Comparison of ENCODE assay signal across 23 cellular contexts in the genomic region with DNA sequence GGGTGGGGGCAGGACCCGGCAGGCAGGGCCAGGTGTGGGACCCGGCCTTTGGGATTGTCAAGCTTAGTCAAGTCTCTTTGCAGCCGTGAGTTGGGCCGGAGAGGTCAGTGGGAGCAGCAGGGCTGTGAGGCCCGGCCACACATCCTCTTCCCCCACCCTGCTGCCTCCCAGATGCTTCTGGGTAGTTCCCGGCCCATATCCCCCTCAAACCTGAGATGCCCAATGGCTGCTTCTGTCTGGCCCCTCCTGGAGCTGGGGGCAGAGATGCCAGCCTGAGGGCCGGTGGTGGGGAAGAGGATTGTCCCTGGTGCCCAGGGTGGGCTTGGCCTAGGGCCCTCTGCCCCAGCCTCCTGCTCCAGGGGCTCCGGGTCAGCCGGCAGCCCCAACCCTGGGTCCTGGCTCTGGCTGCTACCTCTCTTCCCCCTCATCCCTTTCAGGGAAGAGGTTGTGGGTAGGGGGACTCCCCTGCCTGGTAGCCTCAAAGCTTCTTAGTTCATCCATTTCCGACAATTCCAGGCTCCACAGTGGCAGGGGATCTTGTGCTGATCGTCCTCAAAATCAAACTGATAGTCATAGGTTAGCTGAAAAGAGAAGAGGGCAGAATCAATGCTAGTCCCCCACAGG. TPM values are rescaled to one million over a fixed set of nuclear protein-coding genes. Genes with fewer than 3 reads are reported as not detected.
A peak's percentile ranks its signal among the peaks of the same experiment; 100 is the strongest.
DNase-seq lines count a peak whose midpoint lies in the region; ATAC-seq, FAIRE-seq and TF ChIP-seq lines count a peak whose summit lies in the region.
"Had no signal": no experiment of that assay in that cellular context is flagged by ENCODE, and none has a peak within 500 bp of the region (broad histone marks: within the 10 kb centered on the region; RNA-seq: fewer than 3 reads in every experiment).

No MANE protein-coding gene starts in this region.

- H4K8ac ChIP-seq in IMR-90 (ENCODE audit: low read depth in 2 of 2, low read length in 2 of 2) (no peak overlapping the region), H1 (ENCODE audit: extremely low read depth, insufficient read depth, low read length) (0 out of 2 replicates have a peak overlapping the region, but pooled peaks have one; percentile 10)

- intact Hi-C loops in natural killer cell (cut with micrococcal nuclease) = no loop called here
- intact Hi-C loops in IMR-90 (cut with micrococcal nuclease) = no loop called here
- intact Hi-C loops in transverse colon (cut with DNase I; ENCODE audit: low total_unique reads) = no loop called here

- H2AK5ac ChIP-seq in IMR-90 (ENCODE audit: low read depth, low read length) (no peak overlapping the region), H1 (ENCODE audit: low read depth, low read length) (no peak overlapping the region)

- POLR2A ChIA-PET in IMR-90 (lab: Charles Lee; ENCODE audit: unreplicated experiment) (no interaction called here), H1 (lab: Charles Lee; ENCODE audit: partially characterized antibody) (interaction anchor here (0.6 to 22.2 kb wide), 4 partner anchors 19 to 39 kb away, joined by 3 to 339 read pairs (median 10); partner anchors contain the start of genes DDN and KMT2D)

- H3K9me3 Mint-ChIP-seq in natural killer cell = no peaks in the 10 kb centered on the region
- H3K9me3 Mint-ChIP-seq in natural killer cell treated with Interleukin-12 subunit alpha and Interleukin-12 subunit beta and Interleukin-15 and Interleukin-18, amount 100 ng/mL, for 72 hours = no peaks in the 10 kb centered on the region
- H3K9me3 Mint-ChIP-seq: brain; T-helper 2 cell treated with Interferon-gamma antibody and Interleukin-4, amounts not matched to agents 5 μg/mL and 100 μg/mL, for 36 hours had no signal

- H4K20me1 ChIP-seq in IMR-90 (ENCODE audit: insufficient read depth, low read length) (0 out of 2 replicates have a peak, but pooled peaks cover 2% of the 10 kb centered on the region), H1 (replicated peaks in 1 of 2; ENCODE audit: control insufficient read depth in 1 of 2, insufficient read depth in 2 of 2, low read length in 2 of 2) (peaks cover 3 to 5% of the 10 kb centered on the region in 2 experiments)

- FAIRE-seq in H1 (lab: Jason Lieb, UNC) (no peak), GM12892 (lab: Jason Lieb, UNC) (no peak)
- FAIRE-seq: endothelial cell of umbilical vein had no signal

- WGBS in IMR-90 (ENCODE audit: extremely low coverage in 2 of 2, insufficient read length in 1 of 2), 2 experiments = no CpG with 5 or more reads among the region's 11 CpGs
- 92% methylated on average over 8 of the region's 11 CpGs; no CpG with 5 or more reads in 1 of the 2 experiments for WGBS in H1 (ENCODE audit: extremely low coverage in 1 of 2, insufficient coverage in 1 of 2, insufficient read length in 1 of 2, insufficient replicate concordance in 2 of 2, low coverage in 1 of 2, low lambda C conversion rate in 2 of 2, missing lambda C conversion rate in 1 of 2), 2 experiments
- 81 to 83% methylated on average over 5 to 11 of the region's 11 CpGs for WGBS in transverse colon (ENCODE audit: low coverage in 1 of 2), 2 donors

- BruUV-seq in IMR-90 (replicated peaks; lab: Mats Ljungman, UMichigan) = TSS peak; percentile 60

- dilution Hi-C loops in IMR-90 (cut with HindIII; ENCODE audit: low sequenced_read_pairs, unreplicated experiment) = no loop called here

- H3K4ac ChIP-seq in IMR-90 (ENCODE audit: low read depth, low read length) (no peak overlapping the region), H1 (replicated peaks; ENCODE audit: insufficient read length, low read depth, low read length) (no peak overlapping the region)

- no peak overlapping the region for H3K23ac ChIP-seq in IMR-90 (ENCODE audit: low read depth, low read length)
- H3K23ac ChIP-seq in H1 (ENCODE audit: insufficient read length) = no peak overlapping the region

- H3K4me3 Mint-ChIP-seq in natural killer cell = no peak overlapping the region
- H3K4me3 Mint-ChIP-seq in natural killer cell treated with Interleukin-12 subunit alpha and Interleukin-12 subunit beta and Interleukin-15 and Interleukin-18, amount 100 ng/mL, for 72 hours = no peak overlapping the region
- H3K4me3 Mint-ChIP-seq: T-helper 2 cell treated with Interferon-gamma antibody and Interleukin-4, amounts not matched to agents 5 μg/mL and 100 μg/mL, for 36 hours had no signal

- H2BK120ac ChIP-seq in IMR-90 (ENCODE audit: low read depth, low read length) (no peak overlapping the region), H1 (replicated peaks; ENCODE audit: low read depth, low read length) (no peak overlapping the region)

- H4K5ac ChIP-seq in IMR-90 (ENCODE audit: low read depth, low read length) = no peak overlapping the region
- H4K5ac ChIP-seq in H1 (ENCODE audit: insufficient read length, low read depth, low read length) = no peak overlapping the region

- H3K79me1 ChIP-seq in IMR-90 (ENCODE audit: low read depth in 1 of 2, low read length in 2 of 2) (peaks cover 35 to 40% of the 10 kb centered on the region in 2 experiments), H1 (ENCODE audit: low read depth, low read length) (no peaks in the 10 kb centered on the region; the same call in 1 of the 2 replicates)

- H3K27ac Mint-ChIP-seq in natural killer cell = peak overlapping the region; percentile 79 to 98
- peak overlapping the region in 1 of 2 donors; percentile 65 for H3K27ac Mint-ChIP-seq in natural killer cell treated with Interleukin-12 subunit alpha and Interleukin-12 subunit beta and Interleukin-15 and Interleukin-18, amount 100 ng/mL, for 72 hours

- H3K27me3 ChIP-seq in IMR-90 (ENCODE audit: control insufficient read depth, insufficient read depth, low read length) (no peaks in the 10 kb centered on the region), H1 (replicated peaks in 1 of 4; ENCODE audit: control insufficient read depth in 3 of 4, extremely low read depth in 1 of 4, insufficient read depth in 3 of 4, low read length in 3 of 4) (no peaks in the 10 kb centered on the region), transverse colon (no peaks in the 10 kb centered on the region)
- H3K27me3 ChIP-seq: heart left ventricle, left lung, SJSA1, upper lobe of right lung had no signal

- H3K23me2 ChIP-seq in H1 (ENCODE audit: low read depth, low read length) = peaks cover 8% of the 10 kb centered on the region

- H3K18ac ChIP-seq in IMR-90 (ENCODE audit: low read depth, low read length) (no peak overlapping the region), H1 (ENCODE audit: extremely low read depth, low read length) (no peak overlapping the region)

- H3K9me1 ChIP-seq in IMR-90 (ENCODE audit: insufficient read depth, low read length) = no peaks in the 10 kb centered on the region

- no peak overlapping the region for H2BK12ac ChIP-seq in H1 (ENCODE audit: low read depth, low read length)

- CTCF ChIA-PET in IMR-90 (lab: Yijun Ruan, JAX) = no interaction called here
- CTCF ChIA-PET in H1 (lab: Charles Lee; ENCODE audit: partially characterized antibody) = interaction anchor here (1.1 to 4.9 kb wide), 7 partner anchors 10 to 43 kb away, joined by 5 to 34 read pairs (median 23); partner anchors contain the start of gene DDN

- no peak overlapping the region for H2BK20ac ChIP-seq in IMR-90 (ENCODE audit: low read depth, low read length)
- no peak overlapping the region for H2BK20ac ChIP-seq in H1 (ENCODE audit: low read length)

- no peak overlapping the region for H4K91ac ChIP-seq in IMR-90 (ENCODE audit: insufficient read depth, low read depth, low read length)
- H4K91ac ChIP-seq in H1 (replicated peaks; ENCODE audit: insufficient read length, low read length) = no peak overlapping the region

- H3K36me3 Mint-ChIP-seq in natural killer cell = no peaks in the 10 kb centered on the region
- H3K36me3 Mint-ChIP-seq in natural killer cell treated with Interleukin-12 subunit alpha and Interleukin-12 subunit beta and Interleukin-15 and Interleukin-18, amount 100 ng/mL, for 72 hours = peaks cover 16% of the 10 kb centered on the region

- TF ChIP-seq EP300 in H1 (IDR thresholded peaks at IDR 0.05; ENCODE audit: borderline replicate concordance in 1 of 2, low read depth in 2 of 2, low read length in 2 of 2) (no peak), transverse colon (IDR thresholded peaks at IDR 0.05; ENCODE audit: low read depth) (no peak)

- no peak overlapping the region for H2BK5ac ChIP-seq in IMR-90 (ENCODE audit: low read depth, low read length, poor library complexity, severe bottlenecking)
- H2BK5ac ChIP-seq in H1 (ENCODE audit: low read depth, low read length) = no peak overlapping the region

- TF ChIP-seq RAD21 in IMR-90 (IDR thresholded peaks at IDR 0.05; ENCODE audit: low read length) (no peak), H1 (IDR thresholded peaks at IDR 0.05 in 1 of 2, conservative IDR thresholded peaks at IDR 0.05 in 1 of 2; ENCODE audit: low read depth in 2 of 2, low read length in 2 of 2) (no peak)

- H3K4me3 ChIP-seq in IMR-90 (ENCODE audit: insufficient read depth, low read depth, low read length) (no peak overlapping the region), H1 (ENCODE audit: extremely low read depth in 1 of 4, insufficient read depth in 2 of 4, low read depth in 3 of 4, low read length in 4 of 4) (no peak overlapping the region), transverse colon (no peak overlapping the region)
- H3K4me3 ChIP-seq: GM23248, heart left ventricle, left lung, PC-9, SJSA1, upper lobe of right lung had no signal

- no peak for DNase-seq in natural killer cell
- no peak for DNase-seq in natural killer cell treated with Interleukin-12 subunit alpha and Interleukin-12 subunit beta and Interleukin-15 and Interleukin-18, amount 100 ng/mL, for 72 hours (ENCODE audit: low spot score)
- no peak for DNase-seq in IMR-90
- DNase-seq in H1 (ENCODE audit: low read depth in 1 of 2, low spot score in 2 of 2) = no peak
- DNase-seq in transverse colon = peak; percentile 6
- DNase-seq in GM12892 (ENCODE audit: insufficient read length) = no peak
- DNase-seq in NCI-H446 treated with DMSO at 0.1 percent for 48 hours (lab: John Stamatoyannopoulos, UW) = no peak
- no peak for DNase-seq in COLO668 (lab: John Stamatoyannopoulos, UW; ENCODE audit: unreplicated experiment)
- DNase-seq: cortex of kidney; GM23248; left lung; MV-4-11; NCI-H1694; NCI-H82; PC-9; stimulated activated CD4-positive, alpha-beta T cell treated with anti-CD3 and anti-CD28 coated beads, Interleukin-4, amount 100 ng/mL, for 24 hours; upper lobe of right lung had no signal

- H3K4me1 ChIP-seq in IMR-90 (ENCODE audit: control insufficient read depth, insufficient read depth, low read length) = peaks cover 3% of the 10 kb centered on the region
- H3K4me1 ChIP-seq in H1 (replicated peaks in 1 of 4; ENCODE audit: control insufficient read depth in 3 of 4, insufficient read depth in 4 of 4, low read length in 3 of 4) = peaks cover 0 to 6% (median 1%) of the 10 kb centered on the region in 4 experiments; a peak in 4 of 7 replicates
- peaks cover 8 to 22% (median 12%) of the 10 kb centered on the region in 4 donors for H3K4me1 ChIP-seq in transverse colon

- peaks cover 17 to 35% of the 10 kb centered on the region in 2 donors for H3K4me1 Mint-ChIP-seq in natural killer cell
- peaks cover 23 to 31% of the 10 kb centered on the region in 2 donors for H3K4me1 Mint-ChIP-seq in natural killer cell treated with Interleukin-12 subunit alpha and Interleukin-12 subunit beta and Interleukin-15 and Interleukin-18, amount 100 ng/mL, for 72 hours (ENCODE audit: low read depth in 2 of 2)

- TF ChIP-seq CTCF in natural killer cell (IDR thresholded peaks at IDR 0.05) = no peak
- TF ChIP-seq CTCF in IMR-90 (conservative IDR thresholded peaks at IDR 0.05; ENCODE audit: low read depth, low read length) = no peak
- TF ChIP-seq CTCF in H1 (IDR thresholded peaks at IDR 0.05; ENCODE audit: control extremely low read depth in 1 of 3, insufficient read depth in 1 of 3, low read depth in 1 of 3, low read length in 3 of 3) = no peak
- TF ChIP-seq CTCF in transverse colon (IDR thresholded peaks at IDR 0.05) = no peak

- H2BK15ac ChIP-seq in IMR-90 (ENCODE audit: low read depth, low read length) (no peak overlapping the region), H1 (ENCODE audit: low read length) (no peak overlapping the region)

- H3K56ac ChIP-seq in IMR-90 (ENCODE audit: extremely low read depth, insufficient read depth, low read length) (no peak overlapping the region), H1 (replicated peaks; ENCODE audit: insufficient read length, low read depth, low read length) (no peak overlapping the region)

- ATAC-seq in natural killer cell (no peak), IMR-90 (ENCODE audit: low read depth) (no peak)
- ATAC-seq in natural killer cell treated with Interleukin-12 subunit alpha and Interleukin-12 subunit beta and Interleukin-15 and Interleukin-18, amount 100 ng/mL, for 72 hours = no peak
- ATAC-seq: heart left ventricle, left lung, upper lobe of right lung had no signal

- no peaks in the 10 kb centered on the region for H3K27me3 Mint-ChIP-seq in natural killer cell (ENCODE audit: low read depth in 2 of 2)
- H3K27me3 Mint-ChIP-seq in natural killer cell treated with Interleukin-12 subunit alpha and Interleukin-12 subunit beta and Interleukin-15 and Interleukin-18, amount 100 ng/mL, for 72 hours = no peaks in the 10 kb centered on the region

- H3K9me3 ChIP-seq in IMR-90 (ENCODE audit: control insufficient read depth, insufficient read depth, low read length) (no peaks in the 10 kb centered on the region), H1 (ENCODE audit: insufficient read depth in 2 of 2, low read depth in 1 of 2, low read length in 1 of 2) (no peaks in the 10 kb centered on the region), transverse colon (no peaks in the 10 kb centered on the region)
- H3K9me3 ChIP-seq: heart left ventricle, left lung, SJSA1, upper lobe of right lung had no signal

- in situ Hi-C loops in IMR-90 (cut with MboI; ENCODE audit: low sequenced_read_pairs) (no loop called here), transverse colon (cut with MboI; ENCODE audit: low pct_ligation_motif_present in 1 of 4, low pct_unique_long_range_greater_than_20kb in 1 of 4, low sequenced_read_pairs in 3 of 4) (no loop called here)

- H2AK9ac ChIP-seq in IMR-90 (replicated peaks; ENCODE audit: low read depth, low read length, poor library complexity) = no peak overlapping the region

- TF ChIP-seq POLR2A in IMR-90 (IDR thresholded peaks at IDR 0.05; ENCODE audit: low read depth, low read length) (no peak), H1 (IDR thresholded peaks at IDR 0.05; ENCODE audit: control extremely low read depth in 1 of 2, low read depth in 2 of 2, low read length in 2 of 2) (no peak), transverse colon (IDR thresholded peaks at IDR 0.05) (no peak), GM12892 (IDR thresholded peaks at IDR 0.05; ENCODE audit: low read depth, low read length) (no peak)

- H2AFZ ChIP-seq in IMR-90 (replicated peaks; ENCODE audit: low read length, poor library complexity) = no peak overlapping the region
- H2AFZ ChIP-seq in H1 (ENCODE audit: low read length) = no peak overlapping the region
- H2AFZ ChIP-seq: GM23248, PC-9 had no signal

- no peak overlapping the region for H3K27ac ChIP-seq in IMR-90 (ENCODE audit: insufficient read depth, low read length)
- no peak overlapping the region for H3K27ac ChIP-seq in H1 (ENCODE audit: low read depth, low read length)
- H3K27ac ChIP-seq in transverse colon = no peak overlapping the region
- H3K27ac ChIP-seq: GM23248, heart left ventricle, KMS-11, left lung, PC-9, SJSA1, upper lobe of right lung had no signal

- H3K4me2 ChIP-seq in IMR-90 (ENCODE audit: low read depth, low read length) (no peak overlapping the region), H1 (ENCODE audit: insufficient read depth in 1 of 2, low read depth in 2 of 2, low read length in 2 of 2) (no peak overlapping the region)
- H3K4me2 ChIP-seq: KMS-11, PC-9 had no signal

- H3K14ac ChIP-seq in IMR-90 (replicated peaks; ENCODE audit: low read depth, low read length) (no peak overlapping the region), H1 (ENCODE audit: insufficient read length) (no peak overlapping the region)

- H3K79me2 ChIP-seq in H1 (ENCODE audit: control insufficient read depth in 1 of 2, insufficient read depth in 2 of 2, low read length in 2 of 2) = no peaks in the 10 kb centered on the region

- H3K36me3 ChIP-seq in IMR-90 (ENCODE audit: control insufficient read depth, insufficient read depth, low read length) (peaks cover 46% of the 10 kb centered on the region), H1 (ENCODE audit: control insufficient read depth in 2 of 4, insufficient read depth in 4 of 4, low read length in 3 of 4) (peaks cover 13 to 49% (median 36%) of the 10 kb centered on the region in 4 experiments; a peak in 7 of 8 replicates), transverse colon (peaks cover 0 to 20% (median 8%) of the 10 kb centered on the region in 4 donors)

- H3K9ac ChIP-seq in IMR-90 (ENCODE audit: low read depth, low read length) (no peak overlapping the region), H1 (replicated peaks in 1 of 4; ENCODE audit: extremely low read depth in 1 of 4, low read depth in 3 of 4, low read length in 3 of 4) (no peak overlapping the region)
- H3K9ac ChIP-seq: GM23248, KMS-11 had no signal

RNA-seq across cellular contexts. Expression of gene PRKAG1, which starts 2.8 kb away (rescaled TPM):
- 100 to 1,000 TPM in 1 of 3 donors, 10 to 100 TPM in 2; 76.4 to 100 (median 81.1) TPM for total RNA-seq in natural killer cell
- total RNA-seq in natural killer cell treated with Interleukin-12 subunit alpha and Interleukin-12 subunit beta and Interleukin-15 and Interleukin-18, amount 100 ng/mL, for 72 hours = 10 to 100 TPM; 63.4 to 70.3 TPM
- 76.4 and 106 TPM in 2 replicates for total RNA-seq in IMR-90 (2012; rRNA removed)
- 67.8 and 81.1 TPM in 2 replicates for polyA plus RNA-seq in IMR-90 (2012; rRNA removed)
- polyA plus RNA-seq in IMR-90 (2012; cell fraction: cytosol; rRNA removed) = 32.2 and 43.2 TPM in 2 replicates
- 17.6 and 73.2 TPM in 2 replicates for polyA plus RNA-seq in IMR-90 (2012; cell fraction: nucleus; rRNA removed; ENCODE audit: low replicate concordance)
- 36.3 and 38.6 TPM in 2 replicates for total RNA-seq in H1 (2021; fragmentation: NEBNext Ultra II Directional; extraction: Animal tissue kit (Norgen Biotek cat#: 25700))
- polyA plus RNA-seq in H1 (2011; rRNA removed) = 32.3 and 57.5 TPM in 2 replicates
- polyA plus RNA-seq in H1 (2011; cell fraction: cytosol; rRNA removed) = 43.9 TPM
- polyA plus RNA-seq in H1 (2011; cell fraction: nucleus; rRNA removed) = 20.4 TPM
- polyA plus RNA-seq in H1 (2012, experiment 1 of 2) = 41.3 to 53.9 TPM (median 44.4 TPM) in 4 replicates
- 35.5 TPM for polyA plus RNA-seq in H1 (2012, experiment 2 of 2)
- polyA plus RNA-seq in H1 (2013, experiment 1 of 2) = 37.2 TPM
- 38.9 TPM for polyA plus RNA-seq in H1 (2013, experiment 2 of 2)
- 27.7 and 50.1 TPM in 2 replicates for polyA minus RNA-seq in H1 (2011; rRNA and poly(A)+ RNA removed)
- 17.1 TPM for polyA minus RNA-seq in H1 (2011; cell fraction: cytosol; rRNA and poly(A)+ RNA removed)
- 14.7 TPM for polyA minus RNA-seq in H1 (2011; cell fraction: nucleus; rRNA and poly(A)+ RNA removed)
- total RNA-seq in transverse colon = 10 to 100 TPM; 21.7 to 44.0 (median 42.3) TPM
- 48.0 TPM for polyA plus RNA-seq in GM12892 (2012; ENCODE audit: missing spikeins)

RNA-seq across cellular contexts. Expression of gene DDN, which starts 22.2 kb away (rescaled TPM):
- total RNA-seq in natural killer cell = 1 to 10 TPM; 1.1 to 3.4 (median 1.4) TPM
- total RNA-seq in natural killer cell treated with Interleukin-12 subunit alpha and Interleukin-12 subunit beta and Interleukin-15 and Interleukin-18, amount 100 ng/mL, for 72 hours = 1 to 10 TPM in 1 of 2 donors, under 1 TPM in 1; 0.48 to 1.1 TPM
- under 0.01 and 0.18 TPM in 2 replicates for total RNA-seq in IMR-90 (2012; rRNA removed)
- 0.21 and 0.22 TPM in 2 replicates for polyA plus RNA-seq in IMR-90 (2012; rRNA removed)
- 0.05 and 0.10 TPM in 2 replicates for polyA plus RNA-seq in IMR-90 (2012; cell fraction: cytosol; rRNA removed)
- 0.95 and 1.1 TPM in 2 replicates for polyA plus RNA-seq in IMR-90 (2012; cell fraction: nucleus; rRNA removed; ENCODE audit: low replicate concordance)
- 0.21 and 0.30 TPM in 2 replicates for total RNA-seq in H1 (2021; fragmentation: NEBNext Ultra II Directional; extraction: Animal tissue kit (Norgen Biotek cat#: 25700))
- polyA plus RNA-seq in H1 (2011; rRNA removed) = 0.14 and 0.20 TPM in 2 replicates
- polyA plus RNA-seq in H1 (2011; cell fraction: cytosol; rRNA removed) = 0.23 TPM
- polyA plus RNA-seq in H1 (2011; cell fraction: nucleus; rRNA removed) = 0.26 TPM
- 0.19 to 0.25 TPM (median 0.23 TPM) in 3 of 4 replicates, not detected in the other for polyA plus RNA-seq in H1 (2012, experiment 1 of 2)
- polyA plus RNA-seq in H1 (2012, experiment 2 of 2) = 0.29 TPM
- 0.08 TPM for polyA plus RNA-seq in H1 (2013, experiment 1 of 2)
- 0.11 TPM for polyA plus RNA-seq in H1 (2013, experiment 2 of 2)
- 0.05 and 0.09 TPM in 2 replicates for polyA minus RNA-seq in H1 (2011; rRNA and poly(A)+ RNA removed)
- polyA minus RNA-seq in H1 (2011; cell fraction: cytosol; rRNA and poly(A)+ RNA removed) = not detected
- polyA minus RNA-seq in H1 (2011; cell fraction: nucleus; rRNA and poly(A)+ RNA removed) = 0.20 TPM
- total RNA-seq in transverse colon = under 1 TPM in 2 of 4 donors, not detected in 2; 0.27 to 0.32 TPM
- polyA plus RNA-seq in GM12892 (2012; ENCODE audit: missing spikeins) = 2.2 TPM
- total RNA-seq: GM23248, upper lobe of right lung had no signal
- polyA plus RNA-seq: GM23248 had no signal

RNA-seq across cellular contexts. Expression of gene KMT2D, which starts 39.2 kb away (rescaled TPM):
- 100 to 1,000 TPM; 164 to 186 (median 182) TPM for total RNA-seq in natural killer cell
- total RNA-seq in natural killer cell treated with Interleukin-12 subunit alpha and Interleukin-12 subunit beta and Interleukin-15 and Interleukin-18, amount 100 ng/mL, for 72 hours = 100 to 1,000 TPM; 120 to 199 TPM
- 6.6 and 10.0 TPM in 2 replicates for total RNA-seq in IMR-90 (2012; rRNA removed)
- 24.8 and 25.2 TPM in 2 replicates for polyA plus RNA-seq in IMR-90 (2012; rRNA removed)
- 11.3 and 13.1 TPM in 2 replicates for polyA plus RNA-seq in IMR-90 (2012; cell fraction: cytosol; rRNA removed)
- polyA plus RNA-seq in IMR-90 (2012; cell fraction: nucleus; rRNA removed; ENCODE audit: low replicate concordance) = 81.4 and 106 TPM in 2 replicates
- total RNA-seq in H1 (2021; fragmentation: NEBNext Ultra II Directional; extraction: Animal tissue kit (Norgen Biotek cat#: 25700)) = 86.3 and 92.3 TPM in 2 replicates
- 9.1 and 15.7 TPM in 2 replicates for polyA plus RNA-seq in H1 (2011; rRNA removed)
- 14.5 TPM for polyA plus RNA-seq in H1 (2011; cell fraction: cytosol; rRNA removed)
- 56.4 TPM for polyA plus RNA-seq in H1 (2011; cell fraction: nucleus; rRNA removed)
- 30.8 to 49.4 TPM (median 44.1 TPM) in 4 replicates for polyA plus RNA-seq in H1 (2012, experiment 1 of 2)
- polyA plus RNA-seq in H1 (2012, experiment 2 of 2) = 16.1 TPM
- 18.0 TPM for polyA plus RNA-seq in H1 (2013, experiment 1 of 2)
- 12.9 TPM for polyA plus RNA-seq in H1 (2013, experiment 2 of 2)
- polyA minus RNA-seq in H1 (2011; rRNA and poly(A)+ RNA removed) = 34.4 and 39.4 TPM in 2 replicates
- 64.4 TPM for polyA minus RNA-seq in H1 (2011; cell fraction: cytosol; rRNA and poly(A)+ RNA removed)
- polyA minus RNA-seq in H1 (2011; cell fraction: nucleus; rRNA and poly(A)+ RNA removed) = 44.7 TPM
- total RNA-seq in transverse colon = 100 to 1,000 TPM in 1 of 4 donors, 10 to 100 TPM in 3; 50.0 to 351 (median 78.0) TPM
- polyA plus RNA-seq in GM12892 (2012; ENCODE audit: missing spikeins) = 15.8 TPM

RNA-seq across cellular contexts. Expression of gene WNT1, which starts 43.3 kb away (rescaled TPM):
- total RNA-seq in natural killer cell = 1 to 10 TPM; 1.1 to 2.0 (median 1.7) TPM
- total RNA-seq in natural killer cell treated with Interleukin-12 subunit alpha and Interleukin-12 subunit beta and Interleukin-15 and Interleukin-18, amount 100 ng/mL, for 72 hours = not detected
- total RNA-seq in IMR-90 (2012; rRNA removed) = not detected in 2 replicates
- not detected in 2 replicates for polyA plus RNA-seq in IMR-90 (2012; rRNA removed)
- not detected in 2 replicates for polyA plus RNA-seq in IMR-90 (2012; cell fraction: cytosol; rRNA removed)
- polyA plus RNA-seq in IMR-90 (2012; cell fraction: nucleus; rRNA removed; ENCODE audit: low replicate concordance) = 0.08 TPM in 1 of 2 replicates, not detected in the other
- not detected in 2 replicates for total RNA-seq in H1 (2021; fragmentation: NEBNext Ultra II Directional; extraction: Animal tissue kit (Norgen Biotek cat#: 25700))
- polyA plus RNA-seq in H1 (2011; rRNA removed) = not detected in 2 replicates
- polyA plus RNA-seq in H1 (2011; cell fraction: cytosol; rRNA removed) = not detected
- polyA plus RNA-seq in H1 (2011; cell fraction: nucleus; rRNA removed) = not detected
- polyA plus RNA-seq in H1 (2012, experiment 1 of 2) = not detected in 4 replicates
- polyA plus RNA-seq in H1 (2012, experiment 2 of 2) = not detected
- not detected for polyA plus RNA-seq in H1 (2013, experiment 1 of 2)
- polyA plus RNA-seq in H1 (2013, experiment 2 of 2) = not detected
- not detected in 2 replicates for polyA minus RNA-seq in H1 (2011; rRNA and poly(A)+ RNA removed)
- not detected for polyA minus RNA-seq in H1 (2011; cell fraction: cytosol; rRNA and poly(A)+ RNA removed)
- polyA minus RNA-seq in H1 (2011; cell fraction: nucleus; rRNA and poly(A)+ RNA removed) = not detected
- not detected for total RNA-seq in transverse colon
- not detected for polyA plus RNA-seq in GM12892 (2012; ENCODE audit: missing spikeins)
- total RNA-seq: endothelial cell of umbilical vein, GM23248, left lung, PC-9, SJSA1, upper lobe of right lung had no signal
- polyA plus RNA-seq: endothelial cell of umbilical vein, GM23248, heart left ventricle had no signal

RNA-seq across cellular contexts. Expression of gene RHEBL1, which starts 48.4 kb away (rescaled TPM):
- total RNA-seq in natural killer cell (10 to 100 TPM in 2 of 3 donors, 1 to 10 TPM in 1; 6.3 to 11.6 (median 11.1) TPM), IMR-90 (2012; rRNA removed) (0.56 and 0.72 TPM in 2 replicates), transverse colon (not detected)
- 10 to 100 TPM; 21.9 to 28.9 TPM for total RNA-seq in natural killer cell treated with Interleukin-12 subunit alpha and Interleukin-12 subunit beta and Interleukin-15 and Interleukin-18, amount 100 ng/mL, for 72 hours
- polyA plus RNA-seq in IMR-90 (2012; rRNA removed) (0.39 and 0.62 TPM in 2 replicates), H1 (2011; rRNA removed) (8.1 and 9.4 TPM in 2 replicates)
- polyA plus RNA-seq in IMR-90 (2012; cell fraction: cytosol; rRNA removed) = 0.49 TPM in 1 of 2 replicates, not detected in the other
- polyA plus RNA-seq in IMR-90 (2012; cell fraction: nucleus; rRNA removed; ENCODE audit: low replicate concordance) = 0.39 and 0.55 TPM in 2 replicates
- total RNA-seq in H1 (2021; fragmentation: NEBNext Ultra II Directional; extraction: Animal tissue kit (Norgen Biotek cat#: 25700)) = 7.0 and 7.5 TPM in 2 replicates
- polyA plus RNA-seq in H1 (2011; cell fraction: cytosol; rRNA removed) = 8.9 TPM
- 8.4 TPM for polyA plus RNA-seq in H1 (2011; cell fraction: nucleus; rRNA removed)
- 6.8 to 8.2 TPM (median 7.4 TPM) in 4 replicates for polyA plus RNA-seq in H1 (2012, experiment 1 of 2)
- polyA plus RNA-seq in H1 (2012, experiment 2 of 2) = 6.5 TPM
- 4.7 TPM for polyA plus RNA-seq in H1 (2013, experiment 1 of 2)
- polyA plus RNA-seq in H1 (2013, experiment 2 of 2) = 4.9 TPM
- 5.3 and 7.7 TPM in 2 replicates for polyA minus RNA-seq in H1 (2011; rRNA and poly(A)+ RNA removed)
- polyA minus RNA-seq in H1 (2011; cell fraction: cytosol; rRNA and poly(A)+ RNA removed) = 3.9 TPM
- 3.0 TPM for polyA minus RNA-seq in H1 (2011; cell fraction: nucleus; rRNA and poly(A)+ RNA removed)
- polyA plus RNA-seq in GM12892 (2012; ENCODE audit: missing spikeins) = 12.5 TPM
